Comparison of ENCODE assay signal across 8 cellular contexts in the genomic region with DNA sequence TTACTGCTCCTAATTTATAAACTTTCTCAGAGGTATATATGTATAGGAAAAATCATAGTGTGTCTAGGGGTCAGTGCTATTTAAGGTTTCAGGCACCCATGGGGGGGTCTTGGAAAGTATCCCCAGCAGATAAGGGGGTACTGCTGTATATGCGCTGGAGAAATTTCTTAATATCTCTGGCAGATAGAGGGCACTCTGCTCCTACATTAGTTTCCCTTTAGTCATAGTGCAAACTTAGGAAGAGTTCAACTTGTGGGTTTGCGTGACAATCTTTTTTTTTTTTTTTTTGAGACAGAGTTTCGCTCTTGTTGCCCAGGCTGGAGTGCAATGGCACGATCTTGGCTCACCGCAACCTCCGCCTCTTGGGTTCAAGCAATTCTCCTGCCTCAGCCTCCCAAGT.
DNase-seq lines count a peak whose midpoint lies in the region; ATAC-seq, FAIRE-seq and TF ChIP-seq lines count a peak whose summit lies in the region.
"Not testable (repeated sequence)": the region's sequence is repeated elsewhere in the genome, so short reads cannot be mapped to it uniquely, and the experiment has no call there.

No MANE protein-coding gene starts in this region.

- ATAC-seq in PC-3 = peak; percentile 80
- ATAC-seq in activated CD8-positive, alpha-beta memory T cell treated with anti-CD3 and anti-CD28 coated beads, Interleukin-2, amount 10 ng/mL, durations not matched to agents 7 days and 5 days = peak; percentile 53

- POLR2A ChIA-PET in PC-3 (lab: Charles Lee; ENCODE audit: unreplicated experiment) = not testable (repeated sequence)

- not testable (repeated sequence) for H3K27ac Mint-ChIP-seq in activated CD8-positive, alpha-beta memory T cell treated with anti-CD3 and anti-CD28 coated beads, Interleukin-2, amount 10 ng/mL, durations not matched to agents 7 days and 5 days

- H3K9me3 Mint-ChIP-seq in activated CD8-positive, alpha-beta memory T cell treated with anti-CD3 and anti-CD28 coated beads, Interleukin-2, amount 10 ng/mL, durations not matched to agents 7 days and 5 days (ENCODE audit: low read depth) = not testable (repeated sequence)

- H3K9ac ChIP-seq in PC-3 (ENCODE audit: low read length); kidney (ENCODE audit: low read length in 2 of 2): not testable (repeated sequence)

- H3K9me3 ChIP-seq in PC-3 (ENCODE audit: low read length); kidney (ENCODE audit: control insufficient read depth in 1 of 2, low read length in 2 of 2): not testable (repeated sequence)

- not testable (repeated sequence) for H3K36me3 ChIP-seq in PC-3 (ENCODE audit: low read depth, low read length); kidney (ENCODE audit: control insufficient read depth in 1 of 2, insufficient read depth in 2 of 2, low read length in 2 of 2)

- not testable (repeated sequence) for FAIRE-seq in kidney (lab: Jason Lieb, UNC)

- H4K20me1 ChIP-seq in PC-3 (ENCODE audit: low read length) = not testable (repeated sequence)

- not testable (repeated sequence) for H3K36me3 Mint-ChIP-seq in activated CD8-positive, alpha-beta memory T cell treated with anti-CD3 and anti-CD28 coated beads, Interleukin-2, amount 10 ng/mL, durations not matched to agents 7 days and 5 days

- H3K9me2 ChIP-seq in PC-3 (replicated peaks; ENCODE audit: low read length) = not testable (repeated sequence)

- not testable (repeated sequence) for H3K4me3 Mint-ChIP-seq in activated CD8-positive, alpha-beta memory T cell treated with anti-CD3 and anti-CD28 coated beads, Interleukin-2, amount 10 ng/mL, durations not matched to agents 7 days and 5 days

- H3K27ac ChIP-seq in C4-2B; PC-3 (ENCODE audit: low read length); kidney (ENCODE audit: low read depth in 2 of 2, low read length in 2 of 2): not testable (repeated sequence)

- intact Hi-C loops in PC-3 (cut with micrococcal nuclease) = loop anchor here (1.0 to 10.0 kb wide), 3 partner anchors 130 to 290 kb away; no protein-coding TSS in a partner anchor
- intact Hi-C loops in kidney (cut with DNase I) = not testable (repeated sequence)

- CTCF ChIA-PET in PC-3 (lab: Charles Lee) = not testable (repeated sequence)
- CTCF ChIA-PET in activated CD8-positive, alpha-beta memory T cell treated with anti-CD3 and anti-CD28 coated beads, Interleukin-2, amount 10 ng/mL, durations not matched to agents 7 days and 5 days (lab: Charles Lee) = interaction anchor here (0.7 to 1.9 kb wide), 8 partner anchors 10 to 315 kb away, joined by 3 to 13 read pairs (median 4); partner anchors contain the start of gene ADD2

- peaks cover 11% of the 10 kb centered on the region for H3K4me1 Mint-ChIP-seq in activated CD8-positive, alpha-beta memory T cell treated with anti-CD3 and anti-CD28 coated beads, Interleukin-2, amount 10 ng/mL, durations not matched to agents 7 days and 5 days

- H3K79me2 ChIP-seq in PC-3 (ENCODE audit: low read length) = not testable (repeated sequence)

- H3K4me1 ChIP-seq in PC-3 (ENCODE audit: insufficient read depth, low read length); kidney (ENCODE audit: control insufficient read depth in 1 of 2, insufficient read depth in 1 of 2, low read depth in 1 of 2, low read length in 2 of 2): not testable (repeated sequence)

- not testable (repeated sequence) for H3F3A ChIP-seq in PC-3 (ENCODE audit: low read length, unreplicated experiment)

- DNase-seq in GM13977 (ENCODE audit: low spot score); activated CD8-positive, alpha-beta memory T cell treated with anti-CD3 and anti-CD28 coated beads, Interleukin-2, amount 10 ng/mL, durations not matched to agents 7 days and 5 days; kidney: not testable (repeated sequence)
- DNase-seq in NCI-H1092 treated with DMSO at 0.1 percent for 48 hours (lab: John Stamatoyannopoulos, UW) (peak; percentile 7), PC-3 (peak; percentile 72), dermis blood vessel endothelial cell (peak; percentile 42), renal cortical epithelial cell (ENCODE audit: low read depth) (peak; percentile 42)

- in situ Hi-C loops in GM13977 (cut with MboI; ENCODE audit: low pct_unique_long_range_greater_than_20kb, low sequenced_read_pairs, unreplicated experiment) = not testable (repeated sequence)

- H3K27me3 Mint-ChIP-seq in activated CD8-positive, alpha-beta memory T cell treated with anti-CD3 and anti-CD28 coated beads, Interleukin-2, amount 10 ng/mL, durations not matched to agents 7 days and 5 days = peaks cover 55% of the 10 kb centered on the region

- H3K27me3 ChIP-seq in PC-3 (ENCODE audit: low read length) = peaks cover 63% of the 10 kb centered on the region

- BruUV-seq in PC-3 (replicated peaks; lab: Mats Ljungman, UMichigan) = not testable (repeated sequence)

- not testable (repeated sequence) for H2AFZ ChIP-seq in PC-3 (ENCODE audit: low read length)

- H3K4me2 ChIP-seq in PC-3 (ENCODE audit: low read length) = not testable (repeated sequence)

- peak; percentile 59 for TF ChIP-seq CTCF in C4-2B (conservative IDR thresholded peaks at IDR 0.05)
- peak; percentile 43 for TF ChIP-seq CTCF in GM13977 (IDR thresholded peaks at IDR 0.05; ENCODE audit: extremely low read depth, insufficient read depth, missing control alignments)
- TF ChIP-seq CTCF in PC-3 (conservative IDR thresholded peaks at IDR 0.05; ENCODE audit: low read depth, low read length) = peak; percentile 71
- TF ChIP-seq CTCF in kidney (IDR thresholded peaks at IDR 0.05; ENCODE audit: borderline replicate concordance, extremely low read depth, insufficient read depth) = peak; percentile 5

- H3K4me3 ChIP-seq in PC-3 (ENCODE audit: low read length); kidney (ENCODE audit: low read length in 2 of 2): not testable (repeated sequence)

Comparison
In these comparisons a context has a peak if more than half of its experiments do, and no peak if none do; other contexts are left out.
1. CTCF ChIP-seq: peak in every context shown above with its lines; median percentile 71 in PC-3; 59 in C4-2B; 43 in GM13977; 5 in kidney.